ENCODE assay signal across 14 cellular contexts in the genomic region with DNA sequence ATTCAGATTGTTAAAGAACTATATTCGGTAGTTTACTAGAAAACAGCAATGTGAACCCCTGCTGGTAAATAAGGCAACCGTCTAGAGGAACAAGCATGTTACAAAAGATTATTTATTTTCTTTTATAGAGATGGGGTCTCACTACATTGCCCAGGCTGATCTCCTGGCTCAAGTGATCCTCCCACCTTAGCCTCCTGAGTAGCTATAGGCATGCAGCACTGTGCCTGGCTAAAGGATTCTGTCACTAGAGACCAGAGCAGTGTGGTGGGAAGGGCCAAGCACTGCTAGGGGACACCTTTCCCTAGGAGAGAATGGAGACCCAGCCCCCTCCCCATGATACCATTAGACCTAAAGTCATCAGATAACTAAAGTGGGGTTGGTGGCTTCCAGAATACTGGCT. TPM values are rescaled to one million over a fixed set of nuclear protein-coding genes. Genes with fewer than 3 reads are reported as not detected.
DNase-seq lines count a peak whose midpoint lies in the region; ATAC-seq and TF ChIP-seq lines count a peak whose summit lies in the region.
"Had no signal": no experiment of that assay in that cellular context is flagged by ENCODE, and none has a peak within 500 bp of the region (broad histone marks: within the 10 kb centered on the region; RNA-seq: fewer than 3 reads in every experiment).

No MANE protein-coding gene starts in this region.

- TF ChIP-seq CTCF in MCF 10A (IDR thresholded peaks at IDR 0.05; ENCODE audit: unreplicated experiment) (no peak), breast epithelium (IDR thresholded peaks at IDR 0.05) (no peak), left ventricle myocardium inferior (IDR thresholded peaks at IDR 0.05; ENCODE audit: borderline replicate concordance) (no peak)

- POLR2A ChIA-PET in MCF 10A (lab: Yijun Ruan, JAX) (interaction anchor here (0.5 to 4.9 kb wide), 9 partner anchors 12 to 187 kb away, joined by 3 to 24 read pairs (median 4); a partner anchor contains a TSS), T-cell (lab: Charles Lee) (interaction anchor here in 1 of 2 donors (0.6 to 0.7 kb wide), 2 partner anchors 79 to 388 kb away, joined by 3 to 4 read pairs; a partner anchor contains a TSS)

- H3K27me3 ChIP-seq in breast epithelium (no peaks in the 10 kb centered on the region), left ventricle myocardium inferior (ENCODE audit: low read depth) (no peaks in the 10 kb centered on the region)
- H3K27me3 ChIP-seq: vagina had no signal

- no peak for TF ChIP-seq POLR2A in breast epithelium (IDR thresholded peaks at IDR 0.05)

- intact Hi-C loops in MCF 10A (cut with micrococcal nuclease) (no loop called here), breast epithelium (cut with DNase I; ENCODE audit: low total_unique reads) (no loop called here), left ventricle myocardium inferior (cut with micrococcal nuclease) (no loop called here)

- BruUV-seq in MCF 10A (replicated peaks; lab: Mats Ljungman, UMichigan): no TSS peak

- no peak for ATAC-seq in T-cell (replicated peaks in 1 of 4)
- no peak for ATAC-seq in stimulated activated naive B cell treated with anti-CD40 and anti-IgM and Interleukin-4, amounts not matched to agents 10 μg/mL and 1 μg/mL and 100 μg/mL, for 72 hours (replicated peaks)
- ATAC-seq in HG03159 (IDR thresholded peaks at IDR 0.05; ENCODE audit: unreplicated experiment): no peak
- ATAC-seq in HG03196 (IDR thresholded peaks at IDR 0.05; ENCODE audit: unreplicated experiment): no peak
- ATAC-seq in HG03039 (IDR thresholded peaks at IDR 0.05; ENCODE audit: unreplicated experiment): no peak

- H3K27me3 Mint-ChIP-seq in MCF 10A (ENCODE audit: insufficient read depth, unreplicated experiment) (no peaks in the 10 kb centered on the region), T-cell (no peaks in the 10 kb centered on the region)
- no peaks in the 10 kb centered on the region for H3K27me3 Mint-ChIP-seq in stimulated activated naive B cell treated with anti-CD40 and anti-IgM and Interleukin-4, amounts not matched to agents 10 μg/mL and 1 μg/mL and 100 μg/mL, for 72 hours

- CTCF ChIA-PET in MCF 10A (lab: Yijun Ruan, JAX) (interaction anchor here (0.6 kb wide), 2 partner anchors 107 to 452 kb away, joined by 3 read pairs; no protein-coding TSS in a partner anchor), T-cell (lab: Charles Lee) (interaction anchor here in 1 of 2 donors (0.8 to 1.7 kb wide), 4 partner anchors 119 to 531 kb away, joined by 3 to 6 read pairs (median 4); a partner anchor contains a TSS)

- H3K9me3 Mint-ChIP-seq in MCF 10A (ENCODE audit: unreplicated experiment): no peaks in the 10 kb centered on the region
- no peaks in the 10 kb centered on the region for H3K9me3 Mint-ChIP-seq in T-cell
- H3K9me3 Mint-ChIP-seq in stimulated activated naive B cell treated with anti-CD40 and anti-IgM and Interleukin-4, amounts not matched to agents 10 μg/mL and 1 μg/mL and 100 μg/mL, for 72 hours: no peaks in the 10 kb centered on the region

- H3K4me3 Mint-ChIP-seq in MCF 10A (ENCODE audit: unreplicated experiment) (no peak overlapping the region), T-cell (no peak overlapping the region)
- no peak overlapping the region for H3K4me3 Mint-ChIP-seq in stimulated activated naive B cell treated with anti-CD40 and anti-IgM and Interleukin-4, amounts not matched to agents 10 μg/mL and 1 μg/mL and 100 μg/mL, for 72 hours

- H3K36me3 ChIP-seq in breast epithelium (no peaks in the 10 kb centered on the region), left ventricle myocardium inferior (peaks cover 15% of the 10 kb centered on the region)
- H3K36me3 ChIP-seq: prostate gland had no signal

- no peak for DNase-seq in MCF 10A (ENCODE audit: unreplicated experiment)
- no peak for DNase-seq in breast epithelium (ENCODE audit: low spot score in 2 of 2)
- DNase-seq in T-cell: no peak
- DNase-seq in left ventricle myocardium inferior: no peak
- no peak for DNase-seq in stimulated activated naive B cell treated with anti-CD40 and anti-IgM and Interleukin-4, amounts not matched to agents 10 μg/mL and 1 μg/mL and 100 μg/mL, for 72 hours
- DNase-seq: AML-193, midbrain, NCI-H1694, NCI-H510A had no signal

- H3K36me3 Mint-ChIP-seq in MCF 10A (ENCODE audit: insufficient read depth, unreplicated experiment) (peaks cover 32% of the 10 kb centered on the region), T-cell (peaks cover 11% of the 10 kb centered on the region)
- H3K36me3 Mint-ChIP-seq in stimulated activated naive B cell treated with anti-CD40 and anti-IgM and Interleukin-4, amounts not matched to agents 10 μg/mL and 1 μg/mL and 100 μg/mL, for 72 hours: peaks cover 34 to 47% of the 10 kb centered on the region in 2 donors

- H3K9me3 ChIP-seq in breast epithelium: no peaks in the 10 kb centered on the region
- H3K9me3 ChIP-seq in left ventricle myocardium inferior (replicated peaks): no peaks in the 10 kb centered on the region
- H3K9me3 ChIP-seq: prostate gland, vagina had no signal

- H3K27ac ChIP-seq in breast epithelium (peak overlapping the region in 1 of 2 donors; percentile 13), left ventricle myocardium inferior (replicated peaks) (peak overlapping the region; percentile 84)
- H3K27ac ChIP-seq: prostate gland had no signal

- H3K4me1 Mint-ChIP-seq in MCF 10A (ENCODE audit: insufficient read depth, unreplicated experiment): peaks cover 32% of the 10 kb centered on the region
- peaks cover 27 to 45% (median 34%) of the 10 kb centered on the region in 3 donors for H3K4me1 Mint-ChIP-seq in T-cell
- H3K4me1 Mint-ChIP-seq in stimulated activated naive B cell treated with anti-CD40 and anti-IgM and Interleukin-4, amounts not matched to agents 10 μg/mL and 1 μg/mL and 100 μg/mL, for 72 hours: peaks cover 40 to 70% of the 10 kb centered on the region in 2 donors

- H3K4me3 ChIP-seq in breast epithelium (no peak overlapping the region), left ventricle myocardium inferior (no peak overlapping the region)
- H3K4me3 ChIP-seq: prostate gland, vagina had no signal

- H3K27ac Mint-ChIP-seq in MCF 10A (ENCODE audit: low read depth, unreplicated experiment): peak overlapping the region; percentile 99
- peak overlapping the region; percentile 80 to 82 for H3K27ac Mint-ChIP-seq in T-cell
- H3K27ac Mint-ChIP-seq in stimulated activated naive B cell treated with anti-CD40 and anti-IgM and Interleukin-4, amounts not matched to agents 10 μg/mL and 1 μg/mL and 100 μg/mL, for 72 hours: peak overlapping the region; percentile 90

- H3K4me1 ChIP-seq in breast epithelium: no peaks in the 10 kb centered on the region
- peaks cover 42% of the 10 kb centered on the region for H3K4me1 ChIP-seq in left ventricle myocardium inferior
- H3K4me1 ChIP-seq: prostate gland, vagina had no signal

RNA-seq across cellular contexts. Expression of a gene that starts 28.9 kb away (rescaled TPM):
- total RNA-seq in MCF 10A (2022): 11.1 and 12.8 TPM in 2 replicates
- 10 to 100 TPM; 23.0 to 36.2 (median 31.5) TPM for total RNA-seq in breast epithelium
- 10 to 100 TPM; 11.0 to 24.5 (median 18.9) TPM for total RNA-seq in T-cell
- total RNA-seq in left ventricle myocardium inferior: 10.5 TPM
